ENCODE assay signal across 8 cellular contexts in genomic region chr2:3605013-3605961, GRCh38. TPM values are rescaled to one million over a fixed set of nuclear protein-coding genes. Genes with fewer than 3 reads are reported as not detected.
DNase-seq lines count a peak whose midpoint lies in the region; ATAC-seq and TF ChIP-seq lines count a peak whose summit lies in the region.

No MANE protein-coding gene starts in this region.

- H3K4me1 ChIP-seq in liver (ENCODE audit: control insufficient read depth in 4 of 4, insufficient read depth in 4 of 4, low read length in 3 of 4): peaks cover 3 to 37% (median 23%) of the 10 kb centered on the region in 4 donors

- no peaks in the 10 kb centered on the region for H3K36me3 ChIP-seq in liver (ENCODE audit: control insufficient read depth in 4 of 4, insufficient read depth in 3 of 4, low read depth in 1 of 4, low read length in 3 of 4)

- ATAC-seq in activated CD8-positive, alpha-beta T cell treated with anti-CD3 and anti-CD28 coated beads, Interleukin-2, amount 10 ng/mL, durations not matched to agents 7 days and 5 days: peak; percentile 40
- ATAC-seq in GM19467 (IDR thresholded peaks at IDR 0.05; ENCODE audit: unreplicated experiment): no peak

- peak overlapping the region; percentile 66 to 85 for H3K27ac ChIP-seq in liver (ENCODE audit: low read depth in 1 of 2, low read length in 2 of 2)

- peak overlapping the region in 2 of 3 donors; percentile 24 to 37 for H3K4me3 ChIP-seq in liver (ENCODE audit: low read depth in 1 of 3, low read length in 3 of 3)

- H3K27me3 ChIP-seq in liver (ENCODE audit: control insufficient read depth in 4 of 4, insufficient read depth in 4 of 4, low read length in 3 of 4): no peaks in the 10 kb centered on the region

- CTCF ChIA-PET in activated CD8-positive, alpha-beta T cell treated with anti-CD3 and anti-CD28 coated beads, Interleukin-2, amount 10 ng/mL, durations not matched to agents 7 days and 5 days (lab: Charles Lee): no interaction called here

- DNase-seq in A172 (ENCODE audit: low spot score) (peak; percentile 26), GM20000 (ENCODE audit: low spot score) (peak; percentile 79), NCI-H510A (lab: John Stamatoyannopoulos, UW) (peak; percentile 94), NCI-H1105 treated with DMSO at 0.1 percent for 48 hours (lab: John Stamatoyannopoulos, UW) (no peak), HPDE6-E6E7 (ENCODE audit: extremely low spot score) (no peak)
- peak; percentile 27 for DNase-seq in activated CD8-positive, alpha-beta T cell treated with anti-CD3 and anti-CD28 coated beads, Interleukin-2, amount 10 ng/mL, durations not matched to agents 7 days and 5 days

- no peaks in the 10 kb centered on the region for H3K27me3 Mint-ChIP-seq in activated CD8-positive, alpha-beta T cell treated with anti-CD3 and anti-CD28 coated beads, Interleukin-2, amount 10 ng/mL, durations not matched to agents 7 days and 5 days (ENCODE audit: low read depth)

- TF ChIP-seq RAD21 in liver (IDR thresholded peaks at IDR 0.05): no peak

- 50% methylated on average over 43 of the region's 43 CpGs for WGBS in liver

- peak overlapping the region in 1 of 2 donors; percentile 28 for H3K9ac ChIP-seq in liver (ENCODE audit: low read depth in 1 of 2, low read length in 2 of 2)

- no peaks in the 10 kb centered on the region for H3K9me3 ChIP-seq in liver (ENCODE audit: control insufficient read depth in 4 of 4, low read length in 3 of 4)

- no peak overlapping the region for H3K4me3 Mint-ChIP-seq in activated CD8-positive, alpha-beta T cell treated with anti-CD3 and anti-CD28 coated beads, Interleukin-2, amount 10 ng/mL, durations not matched to agents 7 days and 5 days

- no peaks in the 10 kb centered on the region for H3K9me3 Mint-ChIP-seq in activated CD8-positive, alpha-beta T cell treated with anti-CD3 and anti-CD28 coated beads, Interleukin-2, amount 10 ng/mL, durations not matched to agents 7 days and 5 days (ENCODE audit: insufficient read depth)

- no peak for TF ChIP-seq CTCF in GM20000 (IDR thresholded peaks at IDR 0.05; ENCODE audit: extremely low read depth, missing control alignments)
- TF ChIP-seq CTCF in liver (IDR thresholded peaks at IDR 0.05; ENCODE audit: low read depth, low read length, missing input control): no peak

- peaks cover 6% of the 10 kb centered on the region for H3K4me1 Mint-ChIP-seq in activated CD8-positive, alpha-beta T cell treated with anti-CD3 and anti-CD28 coated beads, Interleukin-2, amount 10 ng/mL, durations not matched to agents 7 days and 5 days (ENCODE audit: low read depth)

- H3K27ac Mint-ChIP-seq in activated CD8-positive, alpha-beta T cell treated with anti-CD3 and anti-CD28 coated beads, Interleukin-2, amount 10 ng/mL, durations not matched to agents 7 days and 5 days: peak overlapping the region; percentile 25

- POLR2A ChIA-PET in activated CD8-positive, alpha-beta T cell treated with anti-CD3 and anti-CD28 coated beads, Interleukin-2, amount 10 ng/mL, durations not matched to agents 7 days and 5 days (lab: Charles Lee): interaction anchor here (0.7 kb wide), 1 partner anchor 117 kb away, joined by 3 read pairs; no protein-coding TSS in a partner anchor

- H3K36me3 Mint-ChIP-seq in activated CD8-positive, alpha-beta T cell treated with anti-CD3 and anti-CD28 coated beads, Interleukin-2, amount 10 ng/mL, durations not matched to agents 7 days and 5 days (ENCODE audit: low read depth): no peaks in the 10 kb centered on the region

TF ChIP-seq in liver, 16 proteins besides CTCF, POLR2A, EP300 and RAD21:
- peak in 1 of 2 donors; percentile 5 for TF ChIP-seq RXRA (IDR thresholded peaks at IDR 0.05)
- TF ChIP-seq ATF3 (IDR thresholded peaks at IDR 0.05): no peak
- TF ChIP-seq, protein P1, sequence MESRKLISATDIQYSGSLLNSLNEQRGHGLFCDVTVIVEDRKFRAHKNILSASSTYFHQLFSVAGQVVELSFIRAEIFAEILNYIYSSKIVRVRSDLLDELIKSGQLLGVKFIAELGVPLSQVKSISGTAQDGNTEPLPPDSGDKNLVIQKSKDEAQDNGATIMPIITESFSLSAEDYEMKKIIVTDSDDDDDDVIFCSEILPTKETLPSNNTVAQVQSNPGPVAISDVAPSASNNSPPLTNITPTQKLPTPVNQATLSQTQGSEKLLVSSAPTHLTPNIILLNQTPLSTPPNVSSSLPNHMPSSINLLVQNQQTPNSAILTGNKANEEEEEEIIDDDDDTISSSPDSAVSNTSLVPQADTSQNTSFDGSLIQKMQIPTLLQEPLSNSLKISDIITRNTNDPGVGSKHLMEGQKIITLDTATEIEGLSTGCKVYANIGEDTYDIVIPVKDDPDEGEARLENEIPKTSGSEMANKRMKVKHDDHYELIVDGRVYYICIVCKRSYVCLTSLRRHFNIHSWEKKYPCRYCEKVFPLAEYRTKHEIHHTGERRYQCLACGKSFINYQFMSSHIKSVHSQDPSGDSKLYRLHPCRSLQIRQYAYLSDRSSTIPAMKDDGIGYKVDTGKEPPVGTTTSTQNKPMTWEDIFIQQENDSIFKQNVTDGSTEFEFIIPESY (IDR thresholded peaks at IDR 0.05): no peak
- no peak for TF ChIP-seq HNF4G (IDR thresholded peaks at IDR 0.05)
- TF ChIP-seq FOXA1 (IDR thresholded peaks at IDR 0.05): no peak
- TF ChIP-seq EGR1 (IDR thresholded peaks at IDR 0.05; ENCODE audit: low read depth in 2 of 2): peak in 1 of 2 donors; percentile 28
- no peak for TF ChIP-seq YY1 (IDR thresholded peaks at IDR 0.05)
- no peak for TF ChIP-seq SP1 (IDR thresholded peaks at IDR 0.05)
- TF ChIP-seq JUND (IDR thresholded peaks at IDR 0.05): no peak
- TF ChIP-seq MAX (IDR thresholded peaks at IDR 0.05): no peak
- peak in 1 of 2 donors; percentile 2 for TF ChIP-seq HNF4A (conservative IDR thresholded peaks at IDR 0.05)
- TF ChIP-seq GABPA (IDR thresholded peaks at IDR 0.05 in 1 of 2, conservative IDR thresholded peaks at IDR 0.05 in 1 of 2): no peak
- no peak for TF ChIP-seq TAF1 (conservative IDR thresholded peaks at IDR 0.05)
- TF ChIP-seq, protein P2, sequence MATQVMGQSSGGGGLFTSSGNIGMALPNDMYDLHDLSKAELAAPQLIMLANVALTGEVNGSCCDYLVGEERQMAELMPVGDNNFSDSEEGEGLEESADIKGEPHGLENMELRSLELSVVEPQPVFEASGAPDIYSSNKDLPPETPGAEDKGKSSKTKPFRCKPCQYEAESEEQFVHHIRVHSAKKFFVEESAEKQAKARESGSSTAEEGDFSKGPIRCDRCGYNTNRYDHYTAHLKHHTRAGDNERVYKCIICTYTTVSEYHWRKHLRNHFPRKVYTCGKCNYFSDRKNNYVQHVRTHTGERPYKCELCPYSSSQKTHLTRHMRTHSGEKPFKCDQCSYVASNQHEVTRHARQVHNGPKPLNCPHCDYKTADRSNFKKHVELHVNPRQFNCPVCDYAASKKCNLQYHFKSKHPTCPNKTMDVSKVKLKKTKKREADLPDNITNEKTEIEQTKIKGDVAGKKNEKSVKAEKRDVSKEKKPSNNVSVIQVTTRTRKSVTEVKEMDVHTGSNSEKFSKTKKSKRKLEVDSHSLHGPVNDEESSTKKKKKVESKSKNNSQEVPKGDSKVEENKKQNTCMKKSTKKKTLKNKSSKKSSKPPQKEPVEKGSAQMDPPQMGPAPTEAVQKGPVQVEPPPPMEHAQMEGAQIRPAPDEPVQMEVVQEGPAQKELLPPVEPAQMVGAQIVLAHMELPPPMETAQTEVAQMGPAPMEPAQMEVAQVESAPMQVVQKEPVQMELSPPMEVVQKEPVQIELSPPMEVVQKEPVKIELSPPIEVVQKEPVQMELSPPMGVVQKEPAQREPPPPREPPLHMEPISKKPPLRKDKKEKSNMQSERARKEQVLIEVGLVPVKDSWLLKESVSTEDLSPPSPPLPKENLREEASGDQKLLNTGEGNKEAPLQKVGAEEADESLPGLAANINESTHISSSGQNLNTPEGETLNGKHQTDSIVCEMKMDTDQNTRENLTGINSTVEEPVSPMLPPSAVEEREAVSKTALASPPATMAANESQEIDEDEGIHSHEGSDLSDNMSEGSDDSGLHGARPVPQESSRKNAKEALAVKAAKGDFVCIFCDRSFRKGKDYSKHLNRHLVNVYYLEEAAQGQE (IDR thresholded peaks at IDR 0.05): peak; percentile 16
- no peak for TF ChIP-seq NR2F2 (IDR thresholded peaks at IDR 0.05)
- no peak for TF ChIP-seq FOXA2 (IDR thresholded peaks at IDR 0.05)

RNA-seq across cellular contexts. Expression of gene COLEC11, which starts 10.4 kb away (rescaled TPM):
- 0.17 TPM in 1 of 2 replicates, not detected in the other for total RNA-seq in A172 (2014; rRNA removed; shearing (Covaris generic))
- total RNA-seq in activated CD8-positive, alpha-beta T cell treated with anti-CD3 and anti-CD28 coated beads, Interleukin-2, amount 10 ng/mL, durations not matched to agents 7 days and 5 days: not detected
- 10 to 100 TPM; 31.0 to 62.7 TPM for total RNA-seq in liver
- polyA plus RNA-seq in liver: 100 to 1,000 TPM in 1 of 2 donors, 10 to 100 TPM in 1; 79.1 to 100 TPM

RNA-seq across cellular contexts. Expression of gene RPS7, which starts 30.2 kb away (rescaled TPM):
- total RNA-seq in A172 (2014; rRNA removed; shearing (Covaris generic)): 2,765 and 4,011 TPM in 2 replicates
- total RNA-seq in activated CD8-positive, alpha-beta T cell treated with anti-CD3 and anti-CD28 coated beads, Interleukin-2, amount 10 ng/mL, durations not matched to agents 7 days and 5 days: 1,000 to 10,000 TPM; 1,229 to 1,232 TPM
- 100 to 1,000 TPM; 523 to 852 TPM for total RNA-seq in liver
- 100 to 1,000 TPM; 315 to 610 TPM for polyA plus RNA-seq in liver

RNA-seq across cellular contexts. Expression of gene RNASEH1, which starts 47.2 kb away (rescaled TPM):
- 55.3 and 61.6 TPM in 2 replicates for total RNA-seq in A172 (2014; rRNA removed; shearing (Covaris generic))
- total RNA-seq in activated CD8-positive, alpha-beta T cell treated with anti-CD3 and anti-CD28 coated beads, Interleukin-2, amount 10 ng/mL, durations not matched to agents 7 days and 5 days: 10 to 100 TPM; 27.1 to 28.9 TPM
- 10 to 100 TPM; 10.2 to 18.7 TPM for total RNA-seq in liver
- polyA plus RNA-seq in liver: 10 to 100 TPM; 12.0 to 13.8 TPM

RNA-seq across cellular contexts. Expression of gene ALLC, which starts 52.7 kb away (rescaled TPM):
- not detected in 2 replicates for total RNA-seq in A172 (2014; rRNA removed; shearing (Covaris generic))
- not detected for total RNA-seq in activated CD8-positive, alpha-beta T cell treated with anti-CD3 and anti-CD28 coated beads, Interleukin-2, amount 10 ng/mL, durations not matched to agents 7 days and 5 days
- total RNA-seq in liver: 1 to 10 TPM in 1 of 2 donors, under 1 TPM in 1; 0.14 to 1.3 TPM
- polyA plus RNA-seq in liver: 1 to 10 TPM in 1 of 2 donors, under 1 TPM in 1; 0.09 to 1.4 TPM

Comparison
In these comparisons a context has a peak if more than half of its experiments do, and no peak if none do; other contexts are left out.
1. DNase-seq: peak in A172 (single experiment), GM20000 (single experiment), NCI-H510A (single experiment) and activated CD8-positive, alpha-beta T cell treated with anti-CD3 and anti-CD28 coated beads, Interleukin-2, amount 10 ng/mL, durations not matched to agents 7 days and 5 days (single experiment); none in NCI-H1105 treated with DMSO at 0.1 percent for 48 hours (single experiment) and HPDE6-E6E7 (single experiment).
2. RNA of gene COLEC11, which starts 10.4 kb away (total RNA-seq): 31.0 to 62.7 TPM in liver; 0.17 TPM in A172 and not detected in activated CD8-positive, alpha-beta T cell treated with anti-CD3 and anti-CD28 coated beads, Interleukin-2, amount 10 ng/mL, durations not matched to agents 7 days and 5 days; every median in the first group is over 10 times any median in the second.